ENCODE assay signal across 20 cellular contexts in genomic region chr6:159578629-159579028, GRCh38.
DNase-seq lines count a peak whose midpoint lies in the region; FAIRE-seq and TF ChIP-seq lines count a peak whose summit lies in the region.
"Had no signal": no experiment of that assay in that cellular context is flagged by ENCODE, and none has a peak within 500 bp of the region (broad histone marks: within the 10 kb centered on the region; RNA-seq: fewer than 3 reads in every experiment).

No MANE protein-coding gene starts in this region.

- H3K4me1 ChIP-seq in breast epithelium (no peaks in the 10 kb centered on the region), A673 (ENCODE audit: insufficient read depth, low read length, poor library complexity, severe bottlenecking) (no peaks in the 10 kb centered on the region)

- H3K9me3 ChIP-seq in breast epithelium = no peaks in the 10 kb centered on the region
- no peaks in the 10 kb centered on the region for H3K9me3 ChIP-seq in A673 (ENCODE audit: low read depth, low read length, poor library complexity, severe bottlenecking)
- H3K9me3 ChIP-seq: SJSA1 had no signal

- H3K27ac Mint-ChIP-seq in MCF 10A (ENCODE audit: low read depth, unreplicated experiment) = no peak overlapping the region

- CTCF ChIA-PET in MCF 10A (lab: Yijun Ruan, JAX) = interaction anchor here (0.6 kb wide), 1 partner anchor 426 kb away, joined by 3 read pairs; no protein-coding TSS in a partner anchor
- CTCF ChIA-PET in A673 (lab: Charles Lee) = no interaction called here

- no peaks in the 10 kb centered on the region for H3K9me3 Mint-ChIP-seq in MCF 10A (ENCODE audit: unreplicated experiment)

- H3K27ac ChIP-seq in breast epithelium (no peak overlapping the region), A673 (ENCODE audit: low read depth, low read length, poor library complexity, severe bottlenecking) (no peak overlapping the region)
- H3K27ac ChIP-seq: SJSA1 had no signal

- TF ChIP-seq POLR2A in breast epithelium (IDR thresholded peaks at IDR 0.05) = no peak

- H3K4me3 Mint-ChIP-seq in MCF 10A (ENCODE audit: unreplicated experiment) = no peak overlapping the region

- H3K4me1 Mint-ChIP-seq in MCF 10A (ENCODE audit: insufficient read depth, unreplicated experiment) = peaks cover 7% of the 10 kb centered on the region

- H3K36me3 ChIP-seq in breast epithelium (no peaks in the 10 kb centered on the region), A673 (ENCODE audit: insufficient read depth, low read length, poor library complexity, severe bottlenecking) (no peaks in the 10 kb centered on the region), H7 (replicated peaks; ENCODE audit: control insufficient read depth, insufficient read depth, low read length) (no peaks in the 10 kb centered on the region)
- H3K36me3 ChIP-seq: SJSA1 had no signal

- peaks cover 10% of the 10 kb centered on the region for H3K36me3 Mint-ChIP-seq in MCF 10A (ENCODE audit: insufficient read depth, unreplicated experiment)

- H3K27me3 ChIP-seq in breast epithelium (no peaks in the 10 kb centered on the region), A673 (replicated peaks; ENCODE audit: insufficient read depth, low read depth, low read length, poor library complexity) (peaks cover 3% of the 10 kb centered on the region), H7 (ENCODE audit: control insufficient read depth, insufficient read depth, low read length) (no peaks in the 10 kb centered on the region)
- H3K27me3 ChIP-seq: SJSA1 had no signal

- intact Hi-C loops in MCF 10A (cut with micrococcal nuclease) = loop anchor here (2.0 kb wide), 1 partner anchor 16 kb away; no protein-coding TSS in a partner anchor
- intact Hi-C loops in breast epithelium (cut with DNase I; ENCODE audit: low total_unique reads) = loop anchor here (5.0 kb wide), 1 partner anchor 59 kb away; no protein-coding TSS in a partner anchor
- intact Hi-C loops in A673 (cut with micrococcal nuclease; ENCODE audit: unreplicated experiment) = no loop called here

- no peaks in the 10 kb centered on the region for H3K27me3 Mint-ChIP-seq in MCF 10A (ENCODE audit: insufficient read depth, unreplicated experiment)

- POLR2A ChIA-PET in MCF 10A (lab: Yijun Ruan, JAX) (no interaction called here), A673 (lab: Charles Lee; ENCODE audit: low non-redundant PET) (no interaction called here)

- BruUV-seq in MCF 10A (replicated peaks; lab: Mats Ljungman, UMichigan) (no TSS peak), A673 (replicated peaks; lab: Mats Ljungman, UMichigan) (no TSS peak)

- TF ChIP-seq CTCF in MCF 10A (IDR thresholded peaks at IDR 0.05; ENCODE audit: unreplicated experiment) (no peak), breast epithelium (IDR thresholded peaks at IDR 0.05) (no peak), epithelial cell of esophagus (IDR thresholded peaks at IDR 0.05; ENCODE audit: insufficient read depth, low read depth, low read length, missing control alignments) (no peak), A673 (conservative IDR thresholded peaks at IDR 0.05; ENCODE audit: low read depth, low read length) (no peak)

- peak; percentile 52 for DNase-seq in MCF 10A (ENCODE audit: unreplicated experiment)
- DNase-seq in breast epithelium (ENCODE audit: low spot score in 2 of 2) = no peak
- peak; percentile 15 for DNase-seq in RPMI7951 (ENCODE audit: low read depth)
- peak; percentile 49 for DNase-seq in epithelial cell of esophagus (ENCODE audit: low read depth)
- peak; percentile 64 for DNase-seq in urothelium cell line (ENCODE audit: low spot score)
- no peak for DNase-seq in A673 (ENCODE audit: low spot score)
- DNase-seq in H7 = no peak
- DNase-seq in foreskin melanocyte = no peak
- DNase-seq: C1 segment of cervical spinal cord; EL; Karpas-422; NCI-H1105 treated with DMSO at 0.1 percent for 48 hours; NCI-H1694 treated with DMSO at 0.1 percent for 48 hours; NCI-H226; NCI-H526 treated with DMSO at 0.1 percent for 48 hours; NK-92 treated with Interleukin-12 subunit alpha and Interleukin-12 subunit beta, amount 100 ng/mL, for 24 hours; RPMI8226 had no signal

- FAIRE-seq in urothelium cell line (lab: Jason Lieb, UNC) = no peak
- FAIRE-seq: A204.1, H1 had no signal

- H3K4me3 ChIP-seq in breast epithelium (no peak overlapping the region), epithelial cell of esophagus (ENCODE audit: low read length) (no peak overlapping the region), A673 (ENCODE audit: low read depth, low read length, poor library complexity, severe bottlenecking) (no peak overlapping the region), H7 (ENCODE audit: insufficient read depth, low read depth, low read length) (no peak overlapping the region)
- H3K4me3 ChIP-seq: SJSA1 had no signal

Comparison
In these comparisons a context has a peak if more than half of its experiments do, and no peak if none do; other contexts are left out.
1. DNase-seq: peak in MCF 10A (single experiment), RPMI7951 (single experiment), epithelial cell of esophagus (single experiment) and urothelium cell line (single experiment); none in breast epithelium (0 of 2), A673 (single experiment), H7 (single experiment) and foreskin melanocyte (single experiment).